ENCODE assay signal across 8 cellular contexts in the genomic region with DNA sequence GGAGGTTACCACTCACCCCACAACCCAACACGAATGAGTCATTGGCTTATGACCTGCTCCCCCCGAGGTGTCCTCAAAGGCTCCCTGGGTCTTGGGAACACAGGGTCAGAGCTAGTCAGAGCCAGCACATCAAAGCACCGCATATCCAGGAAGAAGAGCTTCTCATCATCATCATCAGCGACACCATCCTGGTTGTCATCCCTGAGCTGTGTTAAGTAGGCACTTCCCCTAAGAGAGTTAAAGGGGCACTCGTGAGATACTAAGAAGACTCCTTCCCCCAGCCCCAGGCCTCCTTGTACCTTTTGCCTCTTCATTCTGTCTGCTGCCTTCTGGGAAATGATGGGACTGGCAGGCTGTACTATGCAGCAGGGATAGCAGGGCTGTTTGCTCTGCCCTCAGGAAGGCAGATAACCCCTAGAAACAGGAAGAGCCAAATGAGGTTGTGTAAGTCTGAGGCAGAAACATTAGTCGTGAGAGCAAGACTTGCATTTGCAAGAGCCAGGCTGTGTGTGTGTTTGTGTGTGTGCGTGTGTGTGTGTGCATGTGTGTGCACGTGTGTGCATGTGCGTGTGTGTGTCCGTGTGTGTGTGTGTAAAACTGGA. TPM values are rescaled to one million over a fixed set of nuclear protein-coding genes. Genes with fewer than 3 reads are reported as not detected.
DNase-seq lines count a peak whose midpoint lies in the region; ATAC-seq and TF ChIP-seq lines count a peak whose summit lies in the region.

No MANE protein-coding gene starts in this region.

- H3K27ac ChIP-seq in ACC112 (ENCODE audit: low read depth, low read length), result peak overlapping the region; percentile 62
- peak overlapping the region in 1 of 4 donors; percentile 28 for H3K27ac ChIP-seq in transverse colon

- TF ChIP-seq CTCF in transverse colon (IDR thresholded peaks at IDR 0.05), result no peak

- H3K4me3 ChIP-seq in ACC112 (ENCODE audit: low read depth, low read length), result no peak overlapping the region
- no peak overlapping the region for H3K4me3 ChIP-seq in transverse colon

- no peaks in the 10 kb centered on the region for H3K27me3 ChIP-seq in ACC112 (ENCODE audit: insufficient read depth, low read length)
- no peaks in the 10 kb centered on the region for H3K27me3 ChIP-seq in transverse colon

- no peak for TF ChIP-seq POLR2A in transverse colon (IDR thresholded peaks at IDR 0.05)

- WGBS in transverse colon (ENCODE audit: low coverage in 1 of 2), 2 donors, result 63 to 65% methylated on average over 6 to 10 of the region's 10 CpGs

- H3K36me3 Mint-ChIP-seq in activated T-helper 1 cell treated with anti-CD3 and anti-CD28 coated beads, Interleukin-12 subunit alpha, Interleukin-12 subunit beta, Interleukin-2, Interleukin-4 antibody, amounts not matched to agents 30 ng/mL and 10 ng/mL and 1 ng/mL, durations not matched to agents 14 hours and 24 hours and 36 hours (ENCODE audit: low read depth), result peaks cover 3% of the 10 kb centered on the region

- in situ Hi-C loops in transverse colon (cut with MboI; ENCODE audit: low pct_ligation_motif_present in 1 of 4, low pct_unique_long_range_greater_than_20kb in 1 of 4, low sequenced_read_pairs in 3 of 4), result no loop called here

- no peaks in the 10 kb centered on the region for H3K27me3 Mint-ChIP-seq in activated T-helper 1 cell treated with anti-CD3 and anti-CD28 coated beads, Interleukin-12 subunit alpha, Interleukin-12 subunit beta, Interleukin-2, Interleukin-4 antibody, amounts not matched to agents 30 ng/mL and 10 ng/mL and 1 ng/mL, durations not matched to agents 14 hours and 24 hours and 36 hours (ENCODE audit: insufficient read depth)

- peak; percentile 48 for DNase-seq in H4 (ENCODE audit: low spot score)
- no peak for DNase-seq in activated T-helper 1 cell treated with anti-CD3 and anti-CD28 coated beads, Interleukin-12 subunit alpha, Interleukin-12 subunit beta, Interleukin-2, Interleukin-4 antibody, amounts not matched to agents 30 ng/mL and 10 ng/mL and 1 ng/mL, durations not matched to agents 14 hours and 24 hours and 36 hours (ENCODE audit: low spot score)
- no peak for DNase-seq in left lobe of liver (ENCODE audit: low spot score)
- no peak for DNase-seq in transverse colon
- DNase-seq in sciatic nerve (ENCODE audit: low spot score), result no peak

- H3K9me3 Mint-ChIP-seq in activated T-helper 1 cell treated with anti-CD3 and anti-CD28 coated beads, Interleukin-12 subunit alpha, Interleukin-12 subunit beta, Interleukin-2, Interleukin-4 antibody, amounts not matched to agents 30 ng/mL and 10 ng/mL and 1 ng/mL, durations not matched to agents 14 hours and 24 hours and 36 hours, result no peaks in the 10 kb centered on the region

- peak overlapping the region; percentile 42 for H3K27ac Mint-ChIP-seq in activated T-helper 1 cell treated with anti-CD3 and anti-CD28 coated beads, Interleukin-12 subunit alpha, Interleukin-12 subunit beta, Interleukin-2, Interleukin-4 antibody, amounts not matched to agents 30 ng/mL and 10 ng/mL and 1 ng/mL, durations not matched to agents 14 hours and 24 hours and 36 hours

- no peak overlapping the region for H3K4me3 Mint-ChIP-seq in activated T-helper 1 cell treated with anti-CD3 and anti-CD28 coated beads, Interleukin-12 subunit alpha, Interleukin-12 subunit beta, Interleukin-2, Interleukin-4 antibody, amounts not matched to agents 30 ng/mL and 10 ng/mL and 1 ng/mL, durations not matched to agents 14 hours and 24 hours and 36 hours

- no peaks in the 10 kb centered on the region for H3K79me2 ChIP-seq in ACC112 (ENCODE audit: control insufficient read depth, insufficient read depth, low read length, unreplicated experiment)

- H2AFZ ChIP-seq in ACC112 (ENCODE audit: low read length, unreplicated experiment), result peak overlapping the region; percentile 75

- no peaks in the 10 kb centered on the region for H3K9me3 ChIP-seq in transverse colon

- no peak for TF ChIP-seq EP300 in transverse colon (IDR thresholded peaks at IDR 0.05; ENCODE audit: low read depth)

- no peaks in the 10 kb centered on the region for H3K36me3 ChIP-seq in ACC112 (ENCODE audit: insufficient read depth, low read length)
- H3K36me3 ChIP-seq in transverse colon, result no peaks in the 10 kb centered on the region

- H3K4me1 Mint-ChIP-seq in activated T-helper 1 cell treated with anti-CD3 and anti-CD28 coated beads, Interleukin-12 subunit alpha, Interleukin-12 subunit beta, Interleukin-2, Interleukin-4 antibody, amounts not matched to agents 30 ng/mL and 10 ng/mL and 1 ng/mL, durations not matched to agents 14 hours and 24 hours and 36 hours (ENCODE audit: low read depth), result peaks cover 29% of the 10 kb centered on the region

- intact Hi-C loops in activated T-helper 1 cell treated with anti-CD3 and anti-CD28 coated beads, Interleukin-12 subunit alpha, Interleukin-12 subunit beta, Interleukin-2, Interleukin-4 antibody, amounts not matched to agents 30 ng/mL and 10 ng/mL and 1 ng/mL, durations not matched to agents 14 hours and 24 hours and 36 hours (cut with micrococcal nuclease), result loop anchor here (5.0 kb wide), 1 partner anchor 73 kb away; a partner anchor contains a TSS
- intact Hi-C loops in transverse colon (cut with DNase I; ENCODE audit: low total_unique reads) (no loop called here), sciatic nerve (cut with DNase I) (no loop called here)

- H3K4me1 ChIP-seq in ACC112 (ENCODE audit: control insufficient read depth, insufficient read depth, low read length, unreplicated experiment), result peaks cover 85% of the 10 kb centered on the region
- H3K4me1 ChIP-seq in transverse colon, result peaks cover 7 to 41% (median 18%) of the 10 kb centered on the region in 4 donors

- peak; percentile 66 for ATAC-seq in left lobe of liver
- no peak for ATAC-seq in sciatic nerve
- ATAC-seq in HG03159 (IDR thresholded peaks at IDR 0.05; ENCODE audit: unreplicated experiment), result no peak
- ATAC-seq in GM18861 (IDR thresholded peaks at IDR 0.05; ENCODE audit: unreplicated experiment), result no peak

RNA-seq across cellular contexts. Expression of a gene that starts 11.1 kb away (rescaled TPM):
- not detected in 2 replicates for total RNA-seq in H4 (2014; rRNA removed; shearing (Covaris generic))
- total RNA-seq in activated T-helper 1 cell treated with anti-CD3 and anti-CD28 coated beads, Interleukin-12 subunit alpha, Interleukin-12 subunit beta, Interleukin-2, Interleukin-4 antibody, amounts not matched to agents 30 ng/mL and 10 ng/mL and 1 ng/mL, durations not matched to agents 14 hours and 24 hours and 36 hours, result not detected in 2 replicates
- total RNA-seq in left lobe of liver, result 16.8 TPM
- total RNA-seq in transverse colon, result not detected
- total RNA-seq in sciatic nerve, result 4.1 TPM

RNA-seq across cellular contexts. Expression of a gene that starts 24.6 kb away (rescaled TPM):
- not detected in 2 replicates for total RNA-seq in H4 (2014; rRNA removed; shearing (Covaris generic))
- total RNA-seq in activated T-helper 1 cell treated with anti-CD3 and anti-CD28 coated beads, Interleukin-12 subunit alpha, Interleukin-12 subunit beta, Interleukin-2, Interleukin-4 antibody, amounts not matched to agents 30 ng/mL and 10 ng/mL and 1 ng/mL, durations not matched to agents 14 hours and 24 hours and 36 hours, result 0.69 and 1.3 TPM in 2 replicates
- total RNA-seq in left lobe of liver (not detected), transverse colon (not detected), sciatic nerve (not detected)
